In genomic region chr10:110304780-110305421, GRCh38 we compare ENCODE assay signal across 8 cellular contexts. TPM values are rescaled to one million over a fixed set of nuclear protein-coding genes. Genes with fewer than 3 reads are reported as not detected.
A peak's percentile ranks its signal among the peaks of the same experiment; 100 is the strongest.
DNase-seq lines count a peak whose midpoint lies in the region; ATAC-seq and TF ChIP-seq lines count a peak whose summit lies in the region.

Gene SMNDC1 (minus strand): TSS chr10:110304920. CDS start chr10:110303587, 1,333 bp downstream.

- peak within 1 kb of the TSS; percentile 92 for H3K27ac ChIP-seq in PC-3 (ENCODE audit: low read length)

- intact Hi-C loops in PC-3 (cut with micrococcal nuclease), result loop anchor here (5.0 kb wide), 2 partner anchors 262 to 612 kb away; partner anchors contain the start of genes BBIP1, SHOC2 and SMC3

- no peaks in the 10 kb centered on the region for H3K27me3 ChIP-seq in PC-3 (ENCODE audit: low read length)
- no peaks in the 10 kb centered on the region for H3K27me3 ChIP-seq in mononuclear cell (ENCODE audit: insufficient read depth, low read length)

- no peaks in the 10 kb centered on the region for H3K9me2 ChIP-seq in PC-3 (replicated peaks; ENCODE audit: low read length)

- peak within 1 kb of the TSS; percentile 87 for H3K4me2 ChIP-seq in PC-3 (ENCODE audit: low read length)

- peaks cover 49% of the 10 kb centered on the region for H3K79me2 ChIP-seq in PC-3 (ENCODE audit: low read length)

- no peaks in the 10 kb centered on the region for H3F3A ChIP-seq in PC-3 (ENCODE audit: low read length, unreplicated experiment)

- ATAC-seq in GM21576 (IDR thresholded peaks at IDR 0.05; ENCODE audit: unreplicated experiment) (peak; percentile 90), PC-3 (peak; percentile 90)

- CTCF ChIA-PET in PC-3 (lab: Charles Lee), result interaction anchor here (0.6 to 0.9 kb wide), 6 partner anchors 90 to 362 kb away, joined by 4 to 23 read pairs (median 6); no protein-coding TSS in a partner anchor

- H4K20me1 ChIP-seq in PC-3 (ENCODE audit: low read length), result peaks cover 41% of the 10 kb centered on the region

- no peak for TF ChIP-seq CTCF in PC-3 (conservative IDR thresholded peaks at IDR 0.05; ENCODE audit: low read depth, low read length)
- no peak for TF ChIP-seq CTCF in epithelial cell of esophagus (IDR thresholded peaks at IDR 0.05; ENCODE audit: insufficient read depth, low read depth, low read length, missing control alignments)

- BruUV-seq in PC-3 (replicated peaks; lab: Mats Ljungman, UMichigan), result no TSS peak

- peak within 1 kb of the TSS; percentile 99 for H3K9ac ChIP-seq in PC-3 (ENCODE audit: low read length)

- peaks cover 50% of the 10 kb centered on the region for H3K4me1 ChIP-seq in PC-3 (ENCODE audit: insufficient read depth, low read length)
- peaks cover 34% of the 10 kb centered on the region for H3K4me1 ChIP-seq in mononuclear cell (ENCODE audit: insufficient read depth, low read length)

- TF ChIP-seq EP300 in Ishikawa (IDR thresholded peaks at IDR 0.05; ENCODE audit: borderline replicate concordance), result no peak

- peak; percentile 97 for DNase-seq in DMS114 treated with DMSO at 0.1 percent for 48 hours (lab: John Stamatoyannopoulos, UW; ENCODE audit: unreplicated experiment)
- peak; percentile 98 for DNase-seq in PC-3
- DNase-seq in activated T-cell treated with anti-CD3 and anti-CD28 coated beads for 48 hours (ENCODE audit: low read depth), result peak; percentile 97
- peak; percentile 98 for DNase-seq in epithelial cell of esophagus (ENCODE audit: low read depth)
- peak; percentile 93 to 94 for DNase-seq in stimulated activated CD8-positive, alpha-beta memory T cell treated with anti-CD3 and anti-CD28 coated beads, Interleukin-4, amount 100 ng/mL, for 1 hour (ENCODE audit: low read depth in 2 of 2, low spot score in 1 of 2)

- H2AFZ ChIP-seq in PC-3 (ENCODE audit: low read length), result peak within 1 kb of the TSS; percentile 67

- H3K4me3 ChIP-seq in PC-3 (ENCODE audit: low read length) (peak within 1 kb of the TSS; percentile 92), epithelial cell of esophagus (ENCODE audit: low read length) (peak within 1 kb of the TSS; percentile 96), mononuclear cell (ENCODE audit: low read length) (peak within 1 kb of the TSS; percentile 86)

- peaks cover 34% of the 10 kb centered on the region; the same call in 1 of the 2 replicates for H3K36me3 ChIP-seq in PC-3 (ENCODE audit: low read depth, low read length)

- H3K9me3 ChIP-seq in PC-3 (ENCODE audit: low read length) (no peaks in the 10 kb centered on the region), mononuclear cell (ENCODE audit: low read depth, low read length) (no peaks in the 10 kb centered on the region)

- TF ChIP-seq RAD21 in Ishikawa (IDR thresholded peaks at IDR 0.05; ENCODE audit: low read depth), result no peak

- POLR2A ChIA-PET in PC-3 (lab: Charles Lee; ENCODE audit: unreplicated experiment), result interaction anchor here (0.5 to 1.1 kb wide), 14 partner anchors 89 to 597 kb away, joined by 3 to 18 read pairs (median 5); partner anchors contain the start of gene RBM20

TF ChIP-seq in Ishikawa, 13 proteins besides CTCF, POLR2A, EP300 and RAD21:
- TF ChIP-seq EGR1 (IDR thresholded peaks at IDR 0.05) (no peak), TCF12 (IDR thresholded peaks at IDR 0.05; ENCODE audit: low read depth) (0 out of 2 replicates have a peak, but pooled peaks have one; percentile 42), TAF1 (IDR thresholded peaks at IDR 0.05; ENCODE audit: low read depth) (peak; percentile 92), NFIC (IDR thresholded peaks at IDR 0.05) (peak; percentile 63), USF1 (IDR thresholded peaks at IDR 0.05) (peak; percentile 98), CREB1 (IDR thresholded peaks at IDR 0.05; ENCODE audit: low read depth) (peak; percentile 81), REST (IDR thresholded peaks at IDR 0.05; ENCODE audit: low read depth) (no peak), FOXM1 (IDR thresholded peaks at IDR 0.05; ENCODE audit: borderline replicate concordance, low read depth) (no peak), MAX (IDR thresholded peaks at IDR 0.05) (peak; percentile 60; the same call in 1 of the 2 replicates), TEAD4 (IDR thresholded peaks at IDR 0.05) (peak; percentile 93), ZBTB7A (IDR thresholded peaks at IDR 0.05; ENCODE audit: low read depth) (0 out of 2 replicates have a peak, but pooled peaks have one; percentile 28), YY1 (IDR thresholded peaks at IDR 0.05; ENCODE audit: low read depth) (peak; percentile 87)

RNA-seq across cellular contexts. Expression of gene SMNDC1, which starts in this region (rescaled TPM):
- 16.3 and 18.4 TPM in 2 replicates for total RNA-seq in PC-3 (2014; rRNA removed)
- 19.8 TPM for total RNA-seq in mononuclear cell

Comparison
In these comparisons a context has a peak if more than half of its experiments do, and no peak if none do; other contexts are left out.
1. Peak in every context shown above with its lines: DNase-seq, ATAC-seq, H3K4me3 ChIP-seq and H3K27ac ChIP-seq.